Comparison of ENCODE assay signal across 34 cellular contexts in genomic region chr14:29109589-29109988, GRCh38.
"Had no signal": no experiment of that assay in that cellular context is flagged by ENCODE, and none has a peak within 500 bp of the region (broad histone marks: within the 10 kb centered on the region; RNA-seq: fewer than 3 reads in every experiment).

No MANE protein-coding gene starts in this region.

- DNase-seq: Karpas-422, Kasumi-1, MG63, MM.1S, MV-4-11, NCI-H1048, NCI-H1092, NCI-H1092 treated with DMSO at 0.1 percent for 48 hours, NCI-H1105 treated with DMSO at 0.1 percent for 48 hours, NCI-H1417 treated with DMSO at 0.1 percent for 48 hours, NCI-H1436, NCI-H1436 treated with DMSO at 0.1 percent for 48 hours, NCI-H146, NCI-H1694, NCI-H1694 treated with DMSO at 0.1 percent for 48 hours, NCI-H187, NCI-H187 treated with DMSO at 0.1 percent for 48 hours, NCI-H1930, NCI-H2029, NCI-H2029 treated with DMSO at 0.1 percent for 48 hours, NCI-H2081, NCI-H2081 treated with DMSO at 0.1 percent for 48 hours, NCI-H2107, NCI-H2171, NCI-H2171 treated with DMSO at 0.1 percent for 48 hours, NCI-H2227 treated with DMSO at 0.1 percent for 48 hours, NCI-H226, NCI-H345, NCI-H446, NCI-H446 treated with DMSO at 0.1 percent for 48 hours, NCI-H510A, NCI-H510A treated with DMSO at 0.1 percent for 48 hours, NCI-H524, NCI-H524 treated with DMSO at 0.1 percent for 48 hours had no signal

- H3K4me3 ChIP-seq: MG63 had no signal

- H3K36me3 ChIP-seq: MG63 had no signal

- H3K9me3 ChIP-seq: MG63 had no signal

- H3K27me3 ChIP-seq: MG63 had no signal
